13 cellular contexts compared by ENCODE assay signal in genomic region chr22:37302617-37303555, GRCh38. TPM values are rescaled to one million over a fixed set of nuclear protein-coding genes. Genes with fewer than 3 reads are reported as not detected.
DNase-seq lines count a peak whose midpoint lies in the region; ATAC-seq lines count a peak whose summit lies in the region.
"Had no signal": no experiment of that assay in that cellular context is flagged by ENCODE, and none has a peak within 500 bp of the region (broad histone marks: within the 10 kb centered on the region; RNA-seq: fewer than 3 reads in every experiment).

No MANE protein-coding gene starts in this region.

- H3K27ac Mint-ChIP-seq in activated naive CD4-positive, alpha-beta T cell treated with anti-CD3 and anti-CD28 coated beads, Interleukin-2, amount 50 U/mL, for 24 hours = peak overlapping the region; percentile 95
- H3K27ac Mint-ChIP-seq in T-cell = peak overlapping the region; percentile 99
- peak overlapping the region; percentile 93 for H3K27ac Mint-ChIP-seq in dendritic cell treated with granulocyte-macrophage colony-stimulating factor and Interleukin-4, amounts not matched to agents 40 ng/mL and 50 ng/mL, for 4 days
- H3K27ac Mint-ChIP-seq in stimulated activated memory B cell treated with anti-CD40 and anti-IgM and Interleukin-4, amounts not matched to agents 10 μg/mL and 1 μg/mL and 100 μg/mL, for 72 hours = peak overlapping the region; percentile 96

- no peaks in the 10 kb centered on the region for H3K9me3 Mint-ChIP-seq in activated naive CD4-positive, alpha-beta T cell treated with anti-CD3 and anti-CD28 coated beads, Interleukin-2, amount 50 U/mL, for 24 hours
- no peaks in the 10 kb centered on the region for H3K9me3 Mint-ChIP-seq in T-cell
- H3K9me3 Mint-ChIP-seq in dendritic cell treated with granulocyte-macrophage colony-stimulating factor and Interleukin-4, amounts not matched to agents 40 ng/mL and 50 ng/mL, for 4 days = no peaks in the 10 kb centered on the region
- H3K9me3 Mint-ChIP-seq in stimulated activated memory B cell treated with anti-CD40 and anti-IgM and Interleukin-4, amounts not matched to agents 10 μg/mL and 1 μg/mL and 100 μg/mL, for 72 hours = no peaks in the 10 kb centered on the region

- no peak for DNase-seq in activated naive CD4-positive, alpha-beta T cell treated with Interleukin-2 at 50 U/mL for 16 hours
- DNase-seq in T-cell (no peak), activated gamma-delta T cell (lab: John Stamatoyannopoulos, UW) (no peak), C1 segment of cervical spinal cord (lab: John Stamatoyannopoulos, UW) (no peak)
- DNase-seq: glutamatergic neuron, kidney, NCI-H2081, uterus, WERI-Rb-1 had no signal

- CTCF ChIA-PET in T-cell (lab: Charles Lee) = no interaction called here

- intact Hi-C loops in dendritic cell treated with granulocyte-macrophage colony-stimulating factor and Interleukin-4, amounts not matched to agents 40 ng/mL and 50 ng/mL, for 4 days (cut with micrococcal nuclease) = no loop called here

- H3K4me1 Mint-ChIP-seq in activated naive CD4-positive, alpha-beta T cell treated with anti-CD3 and anti-CD28 coated beads, Interleukin-2, amount 50 U/mL, for 24 hours = peaks cover 88% of the 10 kb centered on the region
- H3K4me1 Mint-ChIP-seq in T-cell = peaks cover 84 to 94% (median 93%) of the 10 kb centered on the region in 3 donors
- peaks cover 97% of the 10 kb centered on the region for H3K4me1 Mint-ChIP-seq in dendritic cell treated with granulocyte-macrophage colony-stimulating factor and Interleukin-4, amounts not matched to agents 40 ng/mL and 50 ng/mL, for 4 days (ENCODE audit: low read depth)
- H3K4me1 Mint-ChIP-seq in stimulated activated memory B cell treated with anti-CD40 and anti-IgM and Interleukin-4, amounts not matched to agents 10 μg/mL and 1 μg/mL and 100 μg/mL, for 72 hours = peaks cover 73% of the 10 kb centered on the region

- no peak overlapping the region for H3K4me3 Mint-ChIP-seq in activated naive CD4-positive, alpha-beta T cell treated with anti-CD3 and anti-CD28 coated beads, Interleukin-2, amount 50 U/mL, for 24 hours
- H3K4me3 Mint-ChIP-seq in T-cell = no peak overlapping the region
- H3K4me3 Mint-ChIP-seq in dendritic cell treated with granulocyte-macrophage colony-stimulating factor and Interleukin-4, amounts not matched to agents 40 ng/mL and 50 ng/mL, for 4 days = peak overlapping the region; percentile 48
- no peak overlapping the region for H3K4me3 Mint-ChIP-seq in stimulated activated memory B cell treated with anti-CD40 and anti-IgM and Interleukin-4, amounts not matched to agents 10 μg/mL and 1 μg/mL and 100 μg/mL, for 72 hours

- H3K36me3 Mint-ChIP-seq in activated naive CD4-positive, alpha-beta T cell treated with anti-CD3 and anti-CD28 coated beads, Interleukin-2, amount 50 U/mL, for 24 hours = peaks cover 13% of the 10 kb centered on the region
- peaks cover 50% of the 10 kb centered on the region for H3K36me3 Mint-ChIP-seq in T-cell
- H3K36me3 Mint-ChIP-seq in dendritic cell treated with granulocyte-macrophage colony-stimulating factor and Interleukin-4, amounts not matched to agents 40 ng/mL and 50 ng/mL, for 4 days (ENCODE audit: low read depth) = peaks cover 100% of the 10 kb centered on the region
- H3K36me3 Mint-ChIP-seq in stimulated activated memory B cell treated with anti-CD40 and anti-IgM and Interleukin-4, amounts not matched to agents 10 μg/mL and 1 μg/mL and 100 μg/mL, for 72 hours = peaks cover 35% of the 10 kb centered on the region

- H3K27me3 Mint-ChIP-seq in activated naive CD4-positive, alpha-beta T cell treated with anti-CD3 and anti-CD28 coated beads, Interleukin-2, amount 50 U/mL, for 24 hours = no peaks in the 10 kb centered on the region
- no peaks in the 10 kb centered on the region for H3K27me3 Mint-ChIP-seq in T-cell
- no peaks in the 10 kb centered on the region for H3K27me3 Mint-ChIP-seq in dendritic cell treated with granulocyte-macrophage colony-stimulating factor and Interleukin-4, amounts not matched to agents 40 ng/mL and 50 ng/mL, for 4 days
- no peaks in the 10 kb centered on the region for H3K27me3 Mint-ChIP-seq in stimulated activated memory B cell treated with anti-CD40 and anti-IgM and Interleukin-4, amounts not matched to agents 10 μg/mL and 1 μg/mL and 100 μg/mL, for 72 hours

- ATAC-seq in T-cell (replicated peaks in 1 of 4) = no peak
- ATAC-seq in stimulated activated memory B cell treated with anti-CD40 and anti-IgM and Interleukin-4, amounts not matched to agents 10 μg/mL and 1 μg/mL and 100 μg/mL, for 72 hours = no peak
- no peak for ATAC-seq in HG03571 (IDR thresholded peaks at IDR 0.05; ENCODE audit: unreplicated experiment)

- POLR2A ChIA-PET in T-cell (lab: Charles Lee) = no interaction called here

RNA-seq across cellular contexts. Expression of gene CYTH4, which starts 20.6 kb away (rescaled TPM):
- 100 to 1,000 TPM; 146 to 181 (median 151) TPM for total RNA-seq in T-cell

RNA-seq across cellular contexts. Expression of gene RAC2, which starts 58.8 kb away (rescaled TPM):
- total RNA-seq in T-cell = 100 to 1,000 TPM; 353 to 413 (median 385) TPM
